9 cellular contexts compared by ENCODE assay signal in the genomic region with DNA sequence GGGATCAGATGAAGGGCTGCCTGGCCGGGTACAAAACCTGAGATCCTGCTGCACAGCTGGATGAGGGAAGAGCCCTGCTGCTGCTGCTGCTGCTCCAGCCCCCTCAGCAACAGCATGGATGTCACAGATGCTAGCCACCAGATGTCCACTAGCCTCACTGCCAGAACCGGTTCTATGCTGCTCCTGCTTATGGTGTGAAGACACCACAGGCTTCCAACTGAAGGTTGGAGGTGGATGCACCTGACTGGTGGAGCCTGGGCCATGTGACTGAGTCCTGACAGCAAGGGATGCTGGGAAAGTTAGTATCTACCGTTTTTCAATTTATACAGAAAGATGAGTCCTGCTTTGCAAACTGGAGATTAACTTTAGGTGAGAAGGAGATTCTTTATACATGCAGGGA. TPM values are rescaled to one million over a fixed set of nuclear protein-coding genes. Genes with fewer than 3 reads are reported as not detected.
DNase-seq lines count a peak whose midpoint lies in the region; ATAC-seq and TF ChIP-seq lines count a peak whose summit lies in the region.
"Had no signal": no experiment of that assay in that cellular context is flagged by ENCODE, and none has a peak within 500 bp of the region (broad histone marks: within the 10 kb centered on the region; RNA-seq: fewer than 3 reads in every experiment).

No MANE protein-coding gene starts in this region.

- no TSS peak for BruUV-seq in Panc1 (replicated peaks; lab: Mats Ljungman, UMichigan)

- TF ChIP-seq CTCF in Panc1 (IDR thresholded peaks at IDR 0.05) = no peak

- H3K27ac ChIP-seq in Panc1 (ENCODE audit: low read length) = no peak overlapping the region
- H3K27ac ChIP-seq in substantia nigra (ENCODE audit: low read depth, low read length, poor library complexity, severe bottlenecking) = no peak overlapping the region
- H3K27ac ChIP-seq: SK-N-MC had no signal

- POLR2A ChIA-PET in Panc1 (lab: Charles Lee) = interaction anchor here (0.7 kb wide), 1 partner anchor 21 kb away, joined by 4 read pairs; no protein-coding TSS in a partner anchor

- intact Hi-C loops in Panc1 (cut with micrococcal nuclease; ENCODE audit: unreplicated experiment) = no loop called here
- intact Hi-C loops in left colon (cut with DNase I, micrococcal nuclease) = no loop called here

- DNase-seq in DMS79 (lab: John Stamatoyannopoulos, UW) (peak; percentile 35), Panc1 (ENCODE audit: low read depth, low spot score) (no peak), left colon (no peak), GM03348 (ENCODE audit: low spot score) (no peak), substantia nigra (lab: John Stamatoyannopoulos, UW) (no peak)
- peak; percentile 60 for DNase-seq in Jurkat, Clone E6-1 (ENCODE audit: low read depth, low spot score)
- DNase-seq: EL had no signal

- in situ Hi-C loops in Panc1 (cut with HindIII; ENCODE audit: low pct_unique_long_range_greater_than_20kb, low sequenced_read_pairs) = no loop called here

- H3K4me1 ChIP-seq in Panc1 (ENCODE audit: control insufficient read depth, insufficient read depth, low read length) = peaks cover 16% of the 10 kb centered on the region

- no peaks in the 10 kb centered on the region for H3K36me3 ChIP-seq in Panc1 (ENCODE audit: control insufficient read depth, insufficient read depth, low read length)

- ATAC-seq in Panc1 (0 out of 2 replicates have a peak, but pooled peaks have one; percentile 17), left colon (peak; percentile 70), GM18870 (IDR thresholded peaks at IDR 0.05; ENCODE audit: unreplicated experiment) (no peak)

- CTCF ChIA-PET in Panc1 (lab: Charles Lee) = no interaction called here

- peak overlapping the region; percentile 17 for H3K4me3 ChIP-seq in Jurkat, Clone E6-1 (ENCODE audit: low read length)
- no peak overlapping the region for H3K4me3 ChIP-seq in Panc1 (ENCODE audit: low read depth in 2 of 2, low read length in 2 of 2)
- H3K4me3 ChIP-seq: SK-N-MC had no signal

- no peaks in the 10 kb centered on the region for H3K27me3 ChIP-seq in Panc1 (ENCODE audit: control insufficient read depth, insufficient read depth, low read length)

- no peaks in the 10 kb centered on the region for H3K9me3 ChIP-seq in Panc1 (ENCODE audit: control insufficient read depth, insufficient read depth, low read depth, low read length)

RNA-seq across cellular contexts. Expression of gene ACTG1, which starts 17.6 kb away (rescaled TPM):
- polyA plus RNA-seq in Jurkat, Clone E6-1 (2012; ENCODE audit: insufficient read depth, insufficient read length) = 2,303 TPM
- 4,502 TPM for total RNA-seq in Panc1 (2021; ENCODE audit: unreplicated experiment)
- polyA plus RNA-seq in Panc1 (2012; ENCODE audit: insufficient read length) = 6,760 TPM
- 1,000 to 10,000 TPM; 3,767 to 4,413 TPM for total RNA-seq in left colon

RNA-seq across cellular contexts. Expression of gene FSCN2, which starts 33.2 kb away (rescaled TPM):
- polyA plus RNA-seq in Jurkat, Clone E6-1 (2012; ENCODE audit: insufficient read depth, insufficient read length) = not detected
- total RNA-seq in Panc1 (2021; ENCODE audit: unreplicated experiment) (1.2 TPM), left colon (1 to 10 TPM; 2.3 to 4.9 TPM)
- 9.6 TPM for polyA plus RNA-seq in Panc1 (2012; ENCODE audit: insufficient read length)

RNA-seq across cellular contexts. Expression of gene FAAP100, which starts 57.2 kb away (rescaled TPM):
- 26.1 TPM for polyA plus RNA-seq in Jurkat, Clone E6-1 (2012; ENCODE audit: insufficient read depth, insufficient read length)
- total RNA-seq in Panc1 (2021; ENCODE audit: unreplicated experiment) (265 TPM), left colon (10 to 100 TPM; 25.4 to 28.8 TPM)
- 232 TPM for polyA plus RNA-seq in Panc1 (2012; ENCODE audit: insufficient read length)

Comparison
In these comparisons a context has a peak if more than half of its experiments do, and no peak if none do; other contexts are left out.
1. DNase-seq: peak in DMS79 (single experiment) and Jurkat, Clone E6-1 (single experiment); none in Panc1 (single experiment), left colon (0 of 2), GM03348 (single experiment) and substantia nigra (0 of 49).